8 cellular contexts compared by ENCODE assay signal in the genomic region with DNA sequence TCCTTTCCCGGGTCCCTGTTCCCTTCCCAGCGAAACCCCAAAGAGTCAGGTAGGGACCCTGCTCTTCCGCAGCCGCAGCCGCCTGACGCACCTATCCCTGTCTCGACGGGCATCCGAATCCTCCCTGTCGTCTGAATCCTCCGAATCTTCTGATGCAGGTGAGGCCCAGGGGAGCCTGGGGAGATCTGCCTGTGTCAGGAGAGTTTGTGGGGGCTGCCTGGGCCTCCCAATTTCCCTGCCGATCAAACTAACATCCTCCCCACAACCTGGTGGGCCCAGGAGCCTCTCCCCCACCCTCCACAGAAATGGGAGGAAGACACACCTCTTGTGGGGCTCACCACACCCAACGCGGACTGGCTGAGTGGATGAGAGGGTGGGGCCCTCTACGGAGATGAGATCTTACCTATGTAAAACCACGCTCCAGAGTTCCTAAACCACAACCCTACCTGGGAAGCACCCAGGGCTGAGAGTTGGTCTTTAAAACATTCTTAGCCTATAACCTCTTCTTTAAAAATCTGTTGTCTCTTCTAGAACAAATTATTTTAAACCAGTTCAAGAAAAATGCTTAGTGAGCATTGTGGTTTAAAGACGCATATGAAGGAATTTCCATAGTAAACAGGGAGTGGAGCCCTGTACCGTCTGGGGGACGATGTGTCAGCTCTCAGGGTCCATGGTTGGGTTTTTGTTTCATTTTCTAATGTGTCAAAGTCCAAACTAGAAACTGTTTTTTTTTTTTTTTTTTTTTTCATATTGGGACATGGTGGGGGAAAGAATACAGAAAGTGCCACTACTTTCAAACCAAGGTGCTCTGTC. TPM values are rescaled to one million over a fixed set of nuclear protein-coding genes. Genes with fewer than 3 reads are reported as not detected.
DNase-seq lines count a peak whose midpoint lies in the region; ATAC-seq and TF ChIP-seq lines count a peak whose summit lies in the region.

No MANE protein-coding gene starts in this region.

- POLR2A ChIA-PET in T-cell (lab: Charles Lee), result no interaction called here

- H3K9me3 Mint-ChIP-seq in T-cell, result no peaks in the 10 kb centered on the region

- H3K4me3 ChIP-seq in skin epidermis, result peak overlapping the region; percentile 48 to 72 (median 61)

- peaks cover 49 to 66% (median 56%) of the 10 kb centered on the region in 3 donors for H3K4me1 Mint-ChIP-seq in T-cell

- TF ChIP-seq POLR2A in erythroblast (IDR thresholded peaks at IDR 0.05; ENCODE audit: low read length), result no peak

- peak overlapping the region; percentile 99 to 100 (median 100) for H3K4me3 Mint-ChIP-seq in T-cell

- intact Hi-C loops in Right ventricle myocardium inferior (cut with DNase I), result no loop called here
- intact Hi-C loops in left cardiac atrium (cut with DNase I), result no loop called here

- peak overlapping the region in 20 of 21 experiments; percentile 55 to 97 (median 90) for H3K27ac ChIP-seq in skin epidermis

- ATAC-seq in Right ventricle myocardium inferior (no peak), left cardiac atrium (no peak), T-cell (replicated peaks in 1 of 4) (peak in 3 of 4 experiments; percentile 35 to 37 (median 35)), GM19397 (IDR thresholded peaks at IDR 0.05; ENCODE audit: unreplicated experiment) (no peak), HG02588 (IDR thresholded peaks at IDR 0.05; ENCODE audit: unreplicated experiment) (no peak), HG03520 (IDR thresholded peaks at IDR 0.05; ENCODE audit: unreplicated experiment) (no peak)

- peak; percentile 52 for DNase-seq in Right ventricle myocardium inferior (ENCODE audit: missing footprints)
- DNase-seq in left cardiac atrium, result no peak
- DNase-seq in T-cell, result peak in 4 of 34 experiments; percentile 35 to 71 (median 58)
- peak; percentile 37 to 58 for DNase-seq in erythroblast (lab: John Stamatoyannopoulos, UW)

- H3K27me3 Mint-ChIP-seq in T-cell, result no peaks in the 10 kb centered on the region

- peak overlapping the region; percentile 99 to 100 for H3K27ac Mint-ChIP-seq in T-cell

- CTCF ChIA-PET in T-cell (lab: Charles Lee), result interaction anchor here in 1 of 2 donors (0.7 kb wide), 1 partner anchor 29 kb away, joined by 4 read pairs; no protein-coding TSS in a partner anchor

- H3K36me3 Mint-ChIP-seq in T-cell, result peaks cover 52% of the 10 kb centered on the region

RNA-seq across cellular contexts. Expression of a gene that starts 1.7 kb away (rescaled TPM):
- total RNA-seq in Right ventricle myocardium inferior (10.1 TPM), left cardiac atrium (10 to 100 TPM; 13.8 to 16.6 TPM), T-cell (100 to 1,000 TPM; 216 to 409 (median 401) TPM)

RNA-seq across cellular contexts. Expression of a gene that starts 11.3 kb away (rescaled TPM):
- total RNA-seq in Right ventricle myocardium inferior (68.2 TPM), left cardiac atrium (10 to 100 TPM; 70.8 to 93.6 TPM), T-cell (10 to 100 TPM; 37.0 to 79.0 (median 60.8) TPM)

RNA-seq across cellular contexts. Expression of a gene that starts 16.6 kb away (rescaled TPM):
- 0.14 TPM for total RNA-seq in Right ventricle myocardium inferior
- not detected for total RNA-seq in left cardiac atrium
- total RNA-seq in T-cell, result under 1 TPM in 1 of 5 donors, not detected in 4; 0.16 TPM

RNA-seq across cellular contexts. Expression of a gene that starts 22.5 kb away (rescaled TPM):
- total RNA-seq in Right ventricle myocardium inferior, result 9.8 TPM
- total RNA-seq in left cardiac atrium, result 10 to 100 TPM; 11.8 to 14.7 TPM
- total RNA-seq in T-cell, result 10 to 100 TPM; 11.5 to 17.3 (median 14.4) TPM

RNA-seq across cellular contexts. Expression of a gene that starts 30.2 kb away (rescaled TPM):
- 14.6 TPM for total RNA-seq in Right ventricle myocardium inferior
- 10 to 100 TPM; 17.2 to 23.2 TPM for total RNA-seq in left cardiac atrium
- total RNA-seq in T-cell, result 10 to 100 TPM; 16.2 to 28.7 (median 22.6) TPM

Comparison
In these comparisons a context has a peak if more than half of its experiments do, and no peak if none do; other contexts are left out.
1. ATAC-seq: peak in T-cell (3 of 4); none in Right ventricle myocardium inferior (single experiment), left cardiac atrium (0 of 2), GM19397 (single experiment), HG02588 (single experiment) and HG03520 (single experiment).
2. RNA of a gene that starts 1.7 kb away (total RNA-seq): 216 to 409 TPM in T-cell; 13.8 to 16.6 TPM in left cardiac atrium and 10.1 TPM in Right ventricle myocardium inferior (single experiment); every median in the first group is over 10 times any median in the second.